ENCODE assay signal across 8 cellular contexts in the genomic region with DNA sequence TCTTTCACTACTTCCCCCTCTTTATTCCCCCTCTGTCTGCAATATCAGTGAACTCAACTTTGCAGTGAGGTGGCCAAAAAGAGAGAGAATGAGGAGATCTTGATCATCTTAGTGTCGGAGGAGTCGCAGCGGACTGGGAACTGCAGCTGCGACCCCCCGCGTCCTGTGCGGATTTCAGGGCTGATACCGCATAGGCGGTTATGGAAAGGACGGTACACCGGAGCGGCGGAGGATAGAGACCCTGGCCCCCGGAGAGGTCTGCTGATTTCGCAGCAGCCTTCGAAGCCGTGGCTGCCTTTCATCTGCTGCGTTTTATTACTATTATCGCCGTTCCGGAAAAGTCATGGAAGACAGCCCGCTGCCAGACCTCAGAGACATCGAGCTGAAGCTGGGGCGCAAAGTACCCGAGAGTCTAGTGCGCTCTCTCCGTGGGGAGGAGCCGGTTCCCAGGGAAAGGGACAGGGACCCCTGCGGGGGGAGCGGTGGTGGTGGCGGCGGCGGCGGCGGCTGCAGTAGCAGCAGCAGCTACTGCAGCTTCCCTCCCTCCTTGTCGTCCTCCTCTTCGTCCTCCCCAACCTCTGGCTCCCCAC. TPM values are rescaled to one million over a fixed set of nuclear protein-coding genes. Genes with fewer than 3 reads are reported as not detected.
DNase-seq lines count a peak whose midpoint lies in the region; TF ChIP-seq lines count a peak whose summit lies in the region.

No MANE protein-coding gene starts in this region.

- H3K36me3 ChIP-seq in brain microvascular endothelial cell (replicated peaks) (no peaks in the 10 kb centered on the region), suprapubic skin (no peaks in the 10 kb centered on the region)

- 0% methylated on average over 13 of the region's 37 CpGs for WGBS in suprapubic skin

- TF ChIP-seq POLR2A in suprapubic skin (IDR thresholded peaks at IDR 0.05): no peak

- no peaks in the 10 kb centered on the region for H3K27me3 ChIP-seq in brain microvascular endothelial cell (replicated peaks)
- no peaks in the 10 kb centered on the region for H3K27me3 ChIP-seq in layer of hippocampus (ENCODE audit: control insufficient read depth, insufficient read depth, low read length)
- H3K27me3 ChIP-seq in suprapubic skin: no peaks in the 10 kb centered on the region

- no peaks in the 10 kb centered on the region for H3K9me3 ChIP-seq in suprapubic skin

- H3K27ac ChIP-seq in brain microvascular endothelial cell (peak overlapping the region; percentile 90), layer of hippocampus (ENCODE audit: low read depth, low read length) (peak overlapping the region; percentile 93), suprapubic skin (peak overlapping the region; percentile 93)

- TF ChIP-seq RAD21 in Ishikawa (IDR thresholded peaks at IDR 0.05; ENCODE audit: low read depth): no peak

- TF ChIP-seq EP300 in Ishikawa (IDR thresholded peaks at IDR 0.05; ENCODE audit: borderline replicate concordance): no peak
- no peak for TF ChIP-seq EP300 in suprapubic skin (IDR thresholded peaks at IDR 0.05)

- DNase-seq in GM12865 (ENCODE audit: low read depth): no peak
- DNase-seq in brain microvascular endothelial cell: peak; percentile 8
- peak in 1 of 2 donors; percentile 66 for DNase-seq in suprapubic skin (ENCODE audit: low spot score in 2 of 2)
- DNase-seq in NCI-H2107 (lab: John Stamatoyannopoulos, UW): no peak
- no peak for DNase-seq in hepatic stellate cell (ENCODE audit: low spot score)
- no peak for DNase-seq in NOMO-1 (lab: John Stamatoyannopoulos, UW; ENCODE audit: unreplicated experiment in 2 of 2)

- H3K4me3 ChIP-seq in GM12865 (ENCODE audit: low read depth, low read length) (peak overlapping the region; percentile 43), brain microvascular endothelial cell (ENCODE audit: low read depth, low read length) (peak overlapping the region; percentile 78), suprapubic skin (peak overlapping the region; percentile 69)

- peaks cover 26% of the 10 kb centered on the region for H3K4me1 ChIP-seq in suprapubic skin

- in situ Hi-C loops in brain microvascular endothelial cell (cut with HindIII; ENCODE audit: low pct_ligation_motif_present, low sequenced_read_pairs): no loop called here

- no peak for TF ChIP-seq CTCF in GM12865 (IDR thresholded peaks at IDR 0.05; ENCODE audit: insufficient read depth, low read depth, low read length, missing control alignments)
- TF ChIP-seq CTCF in brain microvascular endothelial cell (IDR thresholded peaks at IDR 0.05; ENCODE audit: low read depth, low read length, missing control alignments): no peak
- no peak for TF ChIP-seq CTCF in suprapubic skin (IDR thresholded peaks at IDR 0.05)

TF ChIP-seq in Ishikawa, 13 proteins besides CTCF, POLR2A, EP300 and RAD21:
- TF ChIP-seq YY1 (IDR thresholded peaks at IDR 0.05; ENCODE audit: low read depth) (0 out of 2 replicates have a peak, but pooled peaks have one; percentile 3), FOXM1 (IDR thresholded peaks at IDR 0.05; ENCODE audit: borderline replicate concordance, low read depth) (no peak), ZBTB7A (IDR thresholded peaks at IDR 0.05; ENCODE audit: low read depth) (peak; percentile 3; the same call in 1 of the 2 replicates)

RNA-seq across cellular contexts. Expression of a gene that starts 0.6 kb away (rescaled TPM):
- total RNA-seq in suprapubic skin: 10 to 100 TPM in 3 of 4 donors, 1 to 10 TPM in 1; 9.6 to 26.0 (median 12.6) TPM
